Comparison of ENCODE assay signal across 12 cellular contexts in genomic region chr6:37283786-37284185, GRCh38. TPM values are rescaled to one million over a fixed set of nuclear protein-coding genes. Genes with fewer than 3 reads are reported as not detected.
A peak's percentile ranks its signal among the peaks of the same experiment; 100 is the strongest.
DNase-seq lines count a peak whose midpoint lies in the region; ATAC-seq and TF ChIP-seq lines count a peak whose summit lies in the region.
"Had no signal": no experiment of that assay in that cellular context is flagged by ENCODE, and none has a peak within 500 bp of the region (broad histone marks: within the 10 kb centered on the region; RNA-seq: fewer than 3 reads in every experiment).

No MANE protein-coding gene starts in this region.

- peaks cover 30% of the 10 kb centered on the region for H4K20me1 ChIP-seq in smooth muscle cell (ENCODE audit: low read depth)

- no peaks in the 10 kb centered on the region for H3K79me2 ChIP-seq in smooth muscle cell (ENCODE audit: low read depth)

- no peaks in the 10 kb centered on the region for H3F3A ChIP-seq in smooth muscle cell (ENCODE audit: low read depth)

- no peak for TF ChIP-seq POLR2A in prostate gland (IDR thresholded peaks at IDR 0.05)

- no peak overlapping the region for H2AFZ ChIP-seq in smooth muscle cell (ENCODE audit: low read depth)

- intact Hi-C loops in Right ventricle myocardium inferior (cut with DNase I): loop anchor here (2.0 kb wide), 1 partner anchor 27 kb away; the partner anchor contains the start of gene TBC1D22B
- intact Hi-C loops in cardiac septum (cut with DNase I): loop anchor here (5.0 kb wide), 1 partner anchor 36 kb away; no protein-coding TSS in a partner anchor
- intact Hi-C loops in heart right ventricle (cut with DNase I): no loop called here
- intact Hi-C loops in prostate gland (cut with DNase I): no loop called here

- WGBS in heart right ventricle, 2 donors: 41 to 50% methylated on average over 1 of the region's 1 CpG
- 19% methylated on average over 1 of the region's 1 CpG for WGBS in prostate gland
- 84% methylated on average over 1 of the region's 1 CpG for WGBS in smooth muscle cell (ENCODE audit: low lambda C conversion rate)

- H3K4me2 ChIP-seq in smooth muscle cell: no peak overlapping the region
- H3K4me2 ChIP-seq: A549 had no signal

- H3K4me3 ChIP-seq in heart right ventricle (no peak overlapping the region), prostate gland (no peak overlapping the region), smooth muscle cell (no peak overlapping the region)
- H3K4me3 ChIP-seq: A549 had no signal

- DNase-seq in Right ventricle myocardium inferior (ENCODE audit: missing footprints) (peak; percentile 72), cardiac septum (ENCODE audit: low spot score) (no peak), heart right ventricle (peak; percentile 59 to 63), prostate gland (ENCODE audit: low spot score) (peak; percentile 13), hepatic stellate cell (ENCODE audit: low spot score) (no peak), smooth muscle cell (lab: John Stamatoyannopoulos, UW; ENCODE audit: unreplicated experiment) (no peak)
- no peak for DNase-seq in activated naive CD4-positive, alpha-beta T cell treated with anti-CD3 and anti-CD28 coated beads, Interleukin-2, amount 50 U/mL, for 16 hours
- DNase-seq: DMS53, MV-4-11, NCI-H510A had no signal

- H3K36me3 ChIP-seq in heart right ventricle (peaks cover 0 to 93% (median 17%) of the 10 kb centered on the region in 9 donors), prostate gland (no peaks in the 10 kb centered on the region), smooth muscle cell (ENCODE audit: low read depth) (peaks cover 15% of the 10 kb centered on the region)

- H3K9ac ChIP-seq in smooth muscle cell (ENCODE audit: low read depth): no peak overlapping the region

- H3K27me3 ChIP-seq in heart right ventricle: no peaks in the 10 kb centered on the region
- no peaks in the 10 kb centered on the region for H3K27me3 ChIP-seq in prostate gland (replicated peaks; ENCODE audit: insufficient read depth)
- H3K27me3 ChIP-seq in smooth muscle cell (ENCODE audit: low read depth): no peaks in the 10 kb centered on the region

- H3K9me3 ChIP-seq in heart right ventricle (no peaks in the 10 kb centered on the region), prostate gland (no peaks in the 10 kb centered on the region), smooth muscle cell (replicated peaks; ENCODE audit: low read depth) (no peaks in the 10 kb centered on the region)
- H3K9me3 ChIP-seq: A549 had no signal

- H3K4me1 ChIP-seq in heart right ventricle: peaks cover 3 to 54% (median 40%) of the 10 kb centered on the region in 9 donors
- no peaks in the 10 kb centered on the region for H3K4me1 ChIP-seq in prostate gland (replicated peaks)
- no peaks in the 10 kb centered on the region for H3K4me1 ChIP-seq in smooth muscle cell (ENCODE audit: low read depth)
- H3K4me1 ChIP-seq: A549 had no signal

- peak; percentile 97 for ATAC-seq in Right ventricle myocardium inferior
- peak; percentile 86 to 94 (median 90) for ATAC-seq in heart right ventricle
- ATAC-seq in HG02981 (IDR thresholded peaks at IDR 0.05; ENCODE audit: unreplicated experiment): no peak
- ATAC-seq: A549 had no signal

- peak overlapping the region in 9 of 10 donors; percentile 3 to 54 (median 28) for H3K27ac ChIP-seq in heart right ventricle
- peak overlapping the region in 1 of 2 donors; percentile 34 for H3K27ac ChIP-seq in prostate gland
- no peak overlapping the region for H3K27ac ChIP-seq in smooth muscle cell (ENCODE audit: low read depth)
- H3K27ac ChIP-seq: A549 had no signal

- TF ChIP-seq CTCF in heart right ventricle (IDR thresholded peaks at IDR 0.05) (no peak), prostate gland (IDR thresholded peaks at IDR 0.05) (no peak), smooth muscle cell (IDR thresholded peaks at IDR 0.05; ENCODE audit: borderline replicate concordance, insufficient read depth, poor library complexity, severe bottlenecking) (no peak)

RNA-seq across cellular contexts. Expression of gene TMEM217, which starts 25.8 kb away (rescaled TPM):
- 0.30 TPM for total RNA-seq in Right ventricle myocardium inferior
- total RNA-seq in cardiac septum: 1.0 TPM
- 1 to 10 TPM in 1 of 10 donors, under 1 TPM in 7, not detected in 2; 0.20 to 1.1 (median 0.41) TPM for total RNA-seq in heart right ventricle
- under 1 TPM; 0.29 to 0.64 TPM for polyA plus RNA-seq in heart right ventricle
- 1 to 10 TPM in 1 of 2 donors, under 1 TPM in 1; 0.50 to 7.3 TPM for total RNA-seq in prostate gland
- 0.31 and 0.40 TPM in 2 replicates for total RNA-seq in smooth muscle cell
- 1.2 and 1.9 TPM in 2 replicates for polyA plus RNA-seq in smooth muscle cell

RNA-seq across cellular contexts. Expression of gene TBC1D22B, which starts 26.2 kb away (rescaled TPM):
- total RNA-seq in Right ventricle myocardium inferior: 6.3 TPM
- 9.1 TPM for total RNA-seq in cardiac septum
- 1 to 10 TPM; 5.4 to 8.1 (median 6.6) TPM for total RNA-seq in heart right ventricle
- polyA plus RNA-seq in heart right ventricle: 1 to 10 TPM; 5.0 to 5.8 TPM
- 10 to 100 TPM; 10.7 to 27.0 TPM for total RNA-seq in prostate gland
- 7.2 and 7.3 TPM in 2 replicates for total RNA-seq in smooth muscle cell
- 5.6 and 7.0 TPM in 2 replicates for polyA plus RNA-seq in smooth muscle cell

Comparison
In these comparisons a context has a peak if more than half of its experiments do, and no peak if none do; other contexts are left out.
1. DNase-seq: peak in Right ventricle myocardium inferior (single experiment), heart right ventricle (2 of 2) and prostate gland (single experiment); none in cardiac septum (single experiment), hepatic stellate cell (single experiment), smooth muscle cell (single experiment) and activated naive CD4-positive, alpha-beta T cell treated with anti-CD3 and anti-CD28 coated beads, Interleukin-2, amount 50 U/mL, for 16 hours (single experiment).
2. intact Hi-C loops: an anchor here in Right ventricle myocardium inferior (2.0 kb wide) and cardiac septum (5.0 kb wide); none called in heart right ventricle and prostate gland.